19 cellular contexts compared by ENCODE assay signal in the genomic region with DNA sequence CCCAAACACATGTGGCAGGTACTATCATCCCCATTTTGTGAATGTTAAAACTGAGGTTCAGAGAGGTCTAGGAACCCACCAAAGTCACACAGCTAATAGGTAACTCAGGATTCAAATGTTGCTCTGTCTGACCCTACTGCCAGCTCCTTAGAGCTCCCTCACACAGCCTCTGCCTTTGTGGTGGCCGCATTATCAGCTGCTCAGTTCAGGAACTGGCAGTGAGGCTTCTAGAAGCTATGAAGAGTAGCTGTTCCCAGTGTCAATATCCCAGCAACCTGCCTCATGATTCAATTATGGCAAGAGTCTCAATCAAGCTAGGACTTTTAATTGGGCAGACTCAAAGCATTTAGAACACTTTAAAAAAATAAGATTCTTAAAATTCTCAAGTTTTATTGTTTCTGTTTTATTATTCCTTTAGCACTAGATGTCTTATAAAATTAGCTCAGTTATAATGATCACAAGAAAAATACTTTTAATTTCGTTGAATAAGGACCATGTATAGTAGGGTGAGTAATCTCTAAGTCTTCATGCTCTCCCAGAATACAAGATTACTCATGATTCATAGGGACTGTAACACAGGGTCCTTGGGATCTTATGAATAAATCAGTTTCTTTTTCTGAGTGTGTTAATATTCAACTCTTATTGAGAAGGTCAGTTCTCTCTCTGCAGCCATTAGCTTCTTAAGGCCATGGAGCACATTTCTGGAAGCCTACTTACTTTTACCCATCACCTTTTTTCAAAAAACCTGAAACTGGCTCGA.
DNase-seq lines count a peak whose midpoint lies in the region; ATAC-seq, FAIRE-seq and TF ChIP-seq lines count a peak whose summit lies in the region.
"Had no signal": no experiment of that assay in that cellular context is flagged by ENCODE, and none has a peak within 500 bp of the region (broad histone marks: within the 10 kb centered on the region; RNA-seq: fewer than 3 reads in every experiment).

No MANE protein-coding gene starts in this region.

- H3K4me1 ChIP-seq in RWPE2 (ENCODE audit: insufficient read depth, poor library complexity, severe bottlenecking) (peaks cover 32% of the 10 kb centered on the region), fibroblast of lung (ENCODE audit: control insufficient read depth, extremely low read depth, insufficient read depth, low read length) (peaks cover 3% of the 10 kb centered on the region), osteoblast (ENCODE audit: insufficient read depth, low read length) (peaks cover 44% of the 10 kb centered on the region), upper lobe of left lung (peaks cover 0 to 3% (median 0%) of the 10 kb centered on the region in 4 donors), ovary (ENCODE audit: insufficient read depth) (peaks cover 2% of the 10 kb centered on the region), right lobe of liver (no peaks in the 10 kb centered on the region)
- H3K4me1 ChIP-seq: esophagus muscularis mucosa, stomach, upper lobe of right lung had no signal

- DNase-seq in H54 (ENCODE audit: insufficient read length, low spot score) (no peak), RWPE2 (ENCODE audit: low spot score) (no peak), fibroblast of lung (ENCODE audit: low read depth in 2 of 2) (peak; percentile 43 to 77), osteoblast (ENCODE audit: insufficient read length, low spot score, missing footprints) (no peak), upper lobe of left lung (no peak), ovary (no peak), NCI-H1092 treated with DMSO at 0.1 percent for 48 hours (lab: John Stamatoyannopoulos, UW) (no peak), right lobe of liver (no peak)
- DNase-seq: activated CD4-positive, alpha-beta memory T cell treated with anti-CD3 and anti-CD28 coated beads, Interleukin-2, amount 10 ng/mL, durations not matched to agents 7 days and 5 days; activated gamma-delta T cell treated with Interleukin-2 at 50 U/mL for 16 hours; activated T-cell treated with anti-CD3 and anti-CD28 coated beads for 4 hours; left ventricle myocardium inferior; NCI-H187 treated with DMSO at 0.1 percent for 48 hours; NK-92 treated with Interleukin-12 subunit alpha and Interleukin-12 subunit beta, amount 100 ng/mL, for 24 hours; RPMI8226; stimulated activated CD4-positive, alpha-beta T cell treated with anti-CD3 and anti-CD28 coated beads, Interleukin-4, amount 100 ng/mL, for 4 hours; stomach; upper lobe of right lung had no signal

- no peaks in the 10 kb centered on the region for H4K20me1 ChIP-seq in fibroblast of lung (ENCODE audit: control insufficient read depth, extremely low read depth, insufficient read depth, low read length)
- no peaks in the 10 kb centered on the region for H4K20me1 ChIP-seq in osteoblast (ENCODE audit: insufficient read depth, low read length)

- TF ChIP-seq EP300 in upper lobe of left lung (IDR thresholded peaks at IDR 0.05) (no peak), ovary (IDR thresholded peaks at IDR 0.05) (no peak)

- H3K9me3 ChIP-seq in RWPE2 (ENCODE audit: severe bottlenecking): peaks cover 4% of the 10 kb centered on the region
- no peaks in the 10 kb centered on the region for H3K9me3 ChIP-seq in fibroblast of lung (ENCODE audit: control insufficient read depth, insufficient read depth, low read depth, low read length)
- peaks cover 1% of the 10 kb centered on the region for H3K9me3 ChIP-seq in osteoblast (ENCODE audit: low read depth, low read length)
- H3K9me3 ChIP-seq in upper lobe of left lung: peaks cover 3 to 23% (median 12%) of the 10 kb centered on the region in 4 donors
- no peaks in the 10 kb centered on the region for H3K9me3 ChIP-seq in ovary
- H3K9me3 ChIP-seq in right lobe of liver: peaks cover 0 to 6% (median 0%) of the 10 kb centered on the region in 4 donors

- no peak overlapping the region for H3K4me2 ChIP-seq in fibroblast of lung (ENCODE audit: extremely low read depth, insufficient read depth, low read length)
- no peak overlapping the region for H3K4me2 ChIP-seq in osteoblast (ENCODE audit: insufficient read depth, low read length)

- TF ChIP-seq CTCF in RWPE2 (IDR thresholded peaks at IDR 0.05; ENCODE audit: poor library complexity, severe bottlenecking): no peak
- no peak for TF ChIP-seq CTCF in fibroblast of lung (conservative IDR thresholded peaks at IDR 0.05 in 1 of 2, IDR thresholded peaks at IDR 0.05 in 1 of 2; ENCODE audit: low read depth in 1 of 2, low read length in 2 of 2)
- no peak for TF ChIP-seq CTCF in osteoblast (IDR thresholded peaks at IDR 0.05; ENCODE audit: extremely low read depth, low read depth, low read length)
- TF ChIP-seq CTCF in upper lobe of left lung (IDR thresholded peaks at IDR 0.05): no peak
- no peak for TF ChIP-seq CTCF in ovary (IDR thresholded peaks at IDR 0.05)
- TF ChIP-seq CTCF in right lobe of liver (IDR thresholded peaks at IDR 0.05): no peak

- no peak for TF ChIP-seq POLR2A in H54 (IDR thresholded peaks at IDR 0.05; ENCODE audit: low read depth, low read length)
- TF ChIP-seq POLR2A in upper lobe of left lung (IDR thresholded peaks at IDR 0.05): no peak
- TF ChIP-seq POLR2A in ovary (IDR thresholded peaks at IDR 0.05): no peak
- TF ChIP-seq POLR2A in right lobe of liver (IDR thresholded peaks at IDR 0.05): no peak

- peak; percentile 55 for FAIRE-seq in H54 (lab: Jason Lieb, UNC)

- H3K27ac ChIP-seq in RWPE2 (ENCODE audit: poor library complexity, severe bottlenecking): peak overlapping the region; percentile 93
- H3K27ac ChIP-seq in fibroblast of lung (ENCODE audit: insufficient read depth, low read length): no peak overlapping the region
- peak overlapping the region; percentile 87 for H3K27ac ChIP-seq in osteoblast (ENCODE audit: low read depth, low read length)
- H3K27ac ChIP-seq in upper lobe of left lung: no peak overlapping the region
- no peak overlapping the region for H3K27ac ChIP-seq in ovary
- no peak overlapping the region for H3K27ac ChIP-seq in right lobe of liver
- H3K27ac ChIP-seq: esophagus muscularis mucosa, left ventricle myocardium inferior, stomach, upper lobe of right lung had no signal

- H3K79me2 ChIP-seq in fibroblast of lung (ENCODE audit: control insufficient read depth, insufficient read depth, low read length): no peaks in the 10 kb centered on the region
- no peaks in the 10 kb centered on the region for H3K79me2 ChIP-seq in osteoblast (ENCODE audit: insufficient read depth, low read length)

- ATAC-seq in RWPE2 (ENCODE audit: low read depth) (no peak; the same call in 2 of the 3 replicates), upper lobe of left lung (ENCODE audit: low FRiP score in 2 of 2) (no peak), right lobe of liver (no peak)
- ATAC-seq: upper lobe of right lung had no signal

- no peaks in the 10 kb centered on the region for H3K36me3 ChIP-seq in RWPE2 (ENCODE audit: low read depth)
- H3K36me3 ChIP-seq in fibroblast of lung (ENCODE audit: control insufficient read depth, insufficient read depth, low read length): no peaks in the 10 kb centered on the region
- H3K36me3 ChIP-seq in osteoblast (ENCODE audit: insufficient read depth, low read length): no peaks in the 10 kb centered on the region
- no peaks in the 10 kb centered on the region for H3K36me3 ChIP-seq in upper lobe of left lung
- no peaks in the 10 kb centered on the region for H3K36me3 ChIP-seq in ovary
- H3K36me3 ChIP-seq in right lobe of liver: no peaks in the 10 kb centered on the region
- H3K36me3 ChIP-seq: esophagus muscularis mucosa, left ventricle myocardium inferior, stomach, upper lobe of right lung had no signal

- H3K27me3 ChIP-seq in RWPE2 (ENCODE audit: insufficient read depth, poor library complexity, severe bottlenecking) (no peaks in the 10 kb centered on the region), fibroblast of lung (ENCODE audit: control insufficient read depth, insufficient read depth, low read length) (no peaks in the 10 kb centered on the region), osteoblast (ENCODE audit: insufficient read depth, low read length) (no peaks in the 10 kb centered on the region), upper lobe of left lung (no peaks in the 10 kb centered on the region), ovary (no peaks in the 10 kb centered on the region), right lobe of liver (no peaks in the 10 kb centered on the region)
- H3K27me3 ChIP-seq: esophagus muscularis mucosa, stomach, upper lobe of right lung had no signal

- 85 to 87% methylated on average over 3 of the region's 3 CpGs for WGBS in upper lobe of left lung, 2 donors
- WGBS in ovary, 3 donors: 77 to 83% (median 81%) methylated on average over 3 of the region's 3 CpGs
- 65% methylated on average over 2 of the region's 3 CpGs for WGBS in right lobe of liver (ENCODE audit: insufficient coverage, low coverage, low lambda C conversion rate, missing lambda C conversion rate)

- no peak overlapping the region for H3K9ac ChIP-seq in fibroblast of lung (ENCODE audit: insufficient read depth, low read length)

- H3K4me3 ChIP-seq in RWPE2 (ENCODE audit: severe bottlenecking): no peak overlapping the region
- no peak overlapping the region for H3K4me3 ChIP-seq in fibroblast of lung (replicated peaks in 1 of 4; ENCODE audit: control extremely low read depth in 1 of 4, insufficient read depth in 1 of 4, low read depth in 3 of 4, low read length in 4 of 4)
- H3K4me3 ChIP-seq in osteoblast (ENCODE audit: insufficient read depth, low read length): no peak overlapping the region
- H3K4me3 ChIP-seq in upper lobe of left lung: no peak overlapping the region
- H3K4me3 ChIP-seq in ovary: no peak overlapping the region
- no peak overlapping the region for H3K4me3 ChIP-seq in right lobe of liver
- H3K4me3 ChIP-seq: esophagus muscularis mucosa, left ventricle myocardium inferior, stomach, upper lobe of right lung had no signal

- intact Hi-C loops in ovary (cut with DNase I) (no loop called here), right lobe of liver (cut with DNase I) (no loop called here)

- H2AFZ ChIP-seq in fibroblast of lung (ENCODE audit: low read length) (no peak overlapping the region), osteoblast (ENCODE audit: low read length) (no peak overlapping the region)

Comparison
In these comparisons a context has a peak if more than half of its experiments do, and no peak if none do; other contexts are left out.
1. DNase-seq: peak in fibroblast of lung (2 of 2); none in H54 (single experiment), RWPE2 (single experiment), osteoblast (single experiment), upper lobe of left lung (0 of 2), ovary (0 of 5), NCI-H1092 treated with DMSO at 0.1 percent for 48 hours (single experiment) and right lobe of liver (0 of 3).
2. H3K27ac ChIP-seq: peak in RWPE2 (single experiment) and osteoblast (single experiment); none in fibroblast of lung (single experiment), upper lobe of left lung (0 of 4), ovary (0 of 2) and right lobe of liver (0 of 3).